13 cellular contexts compared by ENCODE assay signal in genomic region chr22:41842996-41843970, GRCh38. TPM values are rescaled to one million over a fixed set of nuclear protein-coding genes. Genes with fewer than 3 reads are reported as not detected.
DNase-seq lines count a peak whose midpoint lies in the region; ATAC-seq and TF ChIP-seq lines count a peak whose summit lies in the region.
"Had no signal": no experiment of that assay in that cellular context is flagged by ENCODE, and none has a peak within 500 bp of the region (broad histone marks: within the 10 kb centered on the region; RNA-seq: fewer than 3 reads in every experiment).

No MANE protein-coding gene starts in this region.

- H4K20me1 ChIP-seq in PC-9 (ENCODE audit: insufficient read depth), result 0 out of 2 replicates have a peak, but pooled peaks cover 5% of the 10 kb centered on the region

- peaks cover 99% of the 10 kb centered on the region for H3K4me1 ChIP-seq in PC-9 (replicated peaks; ENCODE audit: insufficient read depth)
- peaks cover 27% of the 10 kb centered on the region for H3K4me1 ChIP-seq in colonic mucosa

- H3K36me3 Mint-ChIP-seq in activated CD4-positive, alpha-beta T cell treated with anti-CD3 and anti-CD28 coated beads, Interleukin-2, amount 10 ng/mL, durations not matched to agents 24 days and 14 days (ENCODE audit: low read depth), result peaks cover 57% of the 10 kb centered on the region
- H3K36me3 Mint-ChIP-seq in activated CD4-positive, alpha-beta T cell treated with anti-CD3 and anti-CD28 coated beads, Interleukin-2, amount 10 ng/mL, durations not matched to agents 7 days and 5 days (ENCODE audit: low read depth), result peaks cover 33% of the 10 kb centered on the region
- peaks cover 88% of the 10 kb centered on the region for H3K36me3 Mint-ChIP-seq in stimulated activated effector memory CD8-positive, alpha-beta T cell treated with anti-CD3 and anti-CD28 coated beads, Interleukin-12 subunit alpha, Interleukin-12 subunit beta, amount 100 ng/mL, for 72 hours

- POLR2A ChIA-PET in activated CD4-positive, alpha-beta T cell treated with anti-CD3 and anti-CD28 coated beads, Interleukin-2, amount 10 ng/mL, durations not matched to agents 7 days and 5 days (lab: Charles Lee), result interaction anchor here (0.6 to 1.1 kb wide), 2 partner anchors 11 to 132 kb away, joined by 4 to 5 read pairs; no protein-coding TSS in a partner anchor
- POLR2A ChIA-PET in PC-9 (lab: Charles Lee; ENCODE audit: unreplicated experiment), result interaction anchor here (0.7 kb wide), 1 partner anchor 1671 kb away, joined by 9 read pairs; no protein-coding TSS in a partner anchor

- peaks cover 73% of the 10 kb centered on the region for H3K4me1 Mint-ChIP-seq in activated CD4-positive, alpha-beta T cell treated with anti-CD3 and anti-CD28 coated beads, Interleukin-2, amount 10 ng/mL, durations not matched to agents 24 days and 14 days
- peaks cover 70% of the 10 kb centered on the region for H3K4me1 Mint-ChIP-seq in activated CD4-positive, alpha-beta T cell treated with anti-CD3 and anti-CD28 coated beads, Interleukin-2, amount 10 ng/mL, durations not matched to agents 7 days and 5 days
- H3K4me1 Mint-ChIP-seq in stimulated activated effector memory CD8-positive, alpha-beta T cell treated with anti-CD3 and anti-CD28 coated beads, Interleukin-12 subunit alpha, Interleukin-12 subunit beta, amount 100 ng/mL, for 72 hours, result peaks cover 70% of the 10 kb centered on the region

- no peaks in the 10 kb centered on the region for H3K9me3 Mint-ChIP-seq in activated CD4-positive, alpha-beta T cell treated with anti-CD3 and anti-CD28 coated beads, Interleukin-2, amount 10 ng/mL, durations not matched to agents 24 days and 14 days
- no peaks in the 10 kb centered on the region for H3K9me3 Mint-ChIP-seq in activated CD4-positive, alpha-beta T cell treated with anti-CD3 and anti-CD28 coated beads, Interleukin-2, amount 10 ng/mL, durations not matched to agents 7 days and 5 days
- H3K9me3 Mint-ChIP-seq in stimulated activated effector memory CD8-positive, alpha-beta T cell treated with anti-CD3 and anti-CD28 coated beads, Interleukin-12 subunit alpha, Interleukin-12 subunit beta, amount 100 ng/mL, for 72 hours, result no peaks in the 10 kb centered on the region

- peak overlapping the region in 1 of 2 donors; percentile 13 for H3K9ac ChIP-seq in colonic mucosa (ENCODE audit: low read depth in 2 of 2, low read length in 2 of 2)
- H3K9ac ChIP-seq: SK-N-SH had no signal

- H3K27ac Mint-ChIP-seq in activated CD4-positive, alpha-beta T cell treated with anti-CD3 and anti-CD28 coated beads, Interleukin-2, amount 10 ng/mL, durations not matched to agents 24 days and 14 days, result peak overlapping the region; percentile 87
- no peak overlapping the region for H3K27ac Mint-ChIP-seq in activated CD4-positive, alpha-beta T cell treated with anti-CD3 and anti-CD28 coated beads, Interleukin-2, amount 10 ng/mL, durations not matched to agents 7 days and 5 days
- H3K27ac Mint-ChIP-seq in stimulated activated effector memory CD8-positive, alpha-beta T cell treated with anti-CD3 and anti-CD28 coated beads, Interleukin-12 subunit alpha, Interleukin-12 subunit beta, amount 100 ng/mL, for 72 hours, result peak overlapping the region; percentile 79

- no peaks in the 10 kb centered on the region for H3K27me3 ChIP-seq in PC-9 (ENCODE audit: insufficient read depth, low read depth)
- H3K27me3 ChIP-seq in colonic mucosa, result no peaks in the 10 kb centered on the region
- H3K27me3 ChIP-seq: heart right ventricle had no signal

- H3K36me3 ChIP-seq in PC-9 (ENCODE audit: low read depth), result peaks cover 32% of the 10 kb centered on the region
- H3K36me3 ChIP-seq in colonic mucosa, result no peaks in the 10 kb centered on the region

- peak; percentile 96 for ATAC-seq in stimulated activated effector memory CD8-positive, alpha-beta T cell treated with anti-CD3 and anti-CD28 coated beads, Interleukin-12 subunit alpha, Interleukin-12 subunit beta, amount 100 ng/mL, for 72 hours
- ATAC-seq in GM21367 (IDR thresholded peaks at IDR 0.05; ENCODE audit: unreplicated experiment), result no peak
- ATAC-seq: heart right ventricle had no signal

- CTCF ChIA-PET in activated CD4-positive, alpha-beta T cell treated with anti-CD3 and anti-CD28 coated beads, Interleukin-2, amount 10 ng/mL, durations not matched to agents 7 days and 5 days (lab: Charles Lee), result interaction anchor here (0.7 to 2.5 kb wide), 4 partner anchors 10 to 104 kb away, joined by 3 to 7 read pairs (median 4); partner anchors contain the start of genes CENPM and SREBF2
- CTCF ChIA-PET in PC-9 (lab: Charles Lee), result no interaction called here

- H3K4me2 ChIP-seq in PC-9, result peak overlapping the region; percentile 60
- H3K4me2 ChIP-seq: SK-N-SH had no signal

- no TSS peak for BruUV-seq in PC-9 (replicated peaks; lab: Mats Ljungman, UMichigan)

- peak overlapping the region; percentile 33 for H3K4me3 Mint-ChIP-seq in activated CD4-positive, alpha-beta T cell treated with anti-CD3 and anti-CD28 coated beads, Interleukin-2, amount 10 ng/mL, durations not matched to agents 24 days and 14 days
- H3K4me3 Mint-ChIP-seq in activated CD4-positive, alpha-beta T cell treated with anti-CD3 and anti-CD28 coated beads, Interleukin-2, amount 10 ng/mL, durations not matched to agents 7 days and 5 days, result no peak overlapping the region
- H3K4me3 Mint-ChIP-seq in stimulated activated effector memory CD8-positive, alpha-beta T cell treated with anti-CD3 and anti-CD28 coated beads, Interleukin-12 subunit alpha, Interleukin-12 subunit beta, amount 100 ng/mL, for 72 hours, result no peak overlapping the region

- peaks cover 83% of the 10 kb centered on the region for H3F3A ChIP-seq in PC-9 (ENCODE audit: insufficient read depth, low read depth)

- H2AFZ ChIP-seq in PC-9, result no peak overlapping the region

- H3K27ac ChIP-seq in PC-9 (peak overlapping the region; percentile 80), colonic mucosa (peak overlapping the region; percentile 83)
- H3K27ac ChIP-seq: heart right ventricle had no signal

- DNase-seq in activated CD4-positive, alpha-beta T cell treated with anti-CD3 and anti-CD28 coated beads, Interleukin-2, amount 10 ng/mL, durations not matched to agents 24 days and 14 days, result no peak
- no peak for DNase-seq in activated CD4-positive, alpha-beta T cell treated with anti-CD3 and anti-CD28 coated beads, Interleukin-2, amount 10 ng/mL, durations not matched to agents 7 days and 5 days
- DNase-seq in PC-9 (peak in 1 of 2 experiments; percentile 82), colonic mucosa (no peak), H4 (ENCODE audit: low spot score) (no peak), DMS 273 (lab: John Stamatoyannopoulos, UW; ENCODE audit: unreplicated experiment) (no peak)
- no peak for DNase-seq in stimulated activated effector memory CD8-positive, alpha-beta T cell treated with anti-CD3 and anti-CD28 coated beads, Interleukin-12 subunit alpha, Interleukin-12 subunit beta, amount 100 ng/mL, for 72 hours (ENCODE audit: low spot score in 2 of 2)
- DNase-seq: ACHN, heart right ventricle, NCI-H524 treated with DMSO at 0.1 percent for 48 hours, SK-N-SH had no signal

- no peaks in the 10 kb centered on the region for H3K9me2 ChIP-seq in PC-9 (ENCODE audit: insufficient read depth)
- H3K9me2 ChIP-seq: SK-N-SH had no signal

- no peak overlapping the region for H3K4me3 ChIP-seq in PC-9
- no peak overlapping the region for H3K4me3 ChIP-seq in colonic mucosa
- H3K4me3 ChIP-seq: heart right ventricle, lung had no signal

- H3K9me3 ChIP-seq in PC-9 (ENCODE audit: insufficient read depth, low read depth) (no peaks in the 10 kb centered on the region), colonic mucosa (no peaks in the 10 kb centered on the region)
- H3K9me3 ChIP-seq: heart right ventricle, SK-N-SH had no signal

- no peaks in the 10 kb centered on the region for H3K27me3 Mint-ChIP-seq in activated CD4-positive, alpha-beta T cell treated with anti-CD3 and anti-CD28 coated beads, Interleukin-2, amount 10 ng/mL, durations not matched to agents 24 days and 14 days
- no peaks in the 10 kb centered on the region for H3K27me3 Mint-ChIP-seq in activated CD4-positive, alpha-beta T cell treated with anti-CD3 and anti-CD28 coated beads, Interleukin-2, amount 10 ng/mL, durations not matched to agents 7 days and 5 days

- peaks cover 97% of the 10 kb centered on the region for H3K79me2 ChIP-seq in PC-9 (ENCODE audit: low read depth)

- intact Hi-C loops in activated CD4-positive, alpha-beta T cell treated with anti-CD3 and anti-CD28 coated beads, Interleukin-2, amount 10 ng/mL, durations not matched to agents 24 days and 14 days (cut with micrococcal nuclease), result loop anchor here (1.0 kb wide), 3 partner anchors 9 to 30 kb away; no protein-coding TSS in a partner anchor
- intact Hi-C loops in PC-9 (cut with micrococcal nuclease; ENCODE audit: unreplicated experiment), result no loop called here
- intact Hi-C loops in colonic mucosa (cut with DNase I), result no loop called here

- TF ChIP-seq CTCF in PC-9 (conservative IDR thresholded peaks at IDR 0.05) (no peak), colonic mucosa (IDR thresholded peaks at IDR 0.05) (no peak)

RNA-seq across cellular contexts. Expression of gene SREBF2, which starts 10.4 kb away (rescaled TPM):
- total RNA-seq in activated CD4-positive, alpha-beta T cell treated with anti-CD3 and anti-CD28 coated beads, Interleukin-2, amount 10 ng/mL, durations not matched to agents 24 days and 14 days, result 209 and 218 TPM in 2 replicates
- total RNA-seq in activated CD4-positive, alpha-beta T cell treated with anti-CD3 and anti-CD28 coated beads, Interleukin-2, amount 10 ng/mL, durations not matched to agents 7 days and 5 days, result 10 to 100 TPM; 92.4 to 95.7 TPM
- total RNA-seq in PC-9 (2021), result 163 and 196 TPM in 2 replicates
- total RNA-seq in colonic mucosa, result 100 to 1,000 TPM; 159 to 192 TPM
- total RNA-seq in H4 (2014; rRNA removed; shearing (Covaris generic)), result 25.1 and 30.2 TPM in 2 replicates

RNA-seq across cellular contexts. Expression of gene CCDC134, which starts 42.8 kb away (rescaled TPM):
- 19.7 TPM in 2 replicates for total RNA-seq in activated CD4-positive, alpha-beta T cell treated with anti-CD3 and anti-CD28 coated beads, Interleukin-2, amount 10 ng/mL, durations not matched to agents 24 days and 14 days
- 10 to 100 TPM; 21.0 to 21.6 TPM for total RNA-seq in activated CD4-positive, alpha-beta T cell treated with anti-CD3 and anti-CD28 coated beads, Interleukin-2, amount 10 ng/mL, durations not matched to agents 7 days and 5 days
- total RNA-seq in PC-9 (2021) (29.0 and 33.3 TPM in 2 replicates), colonic mucosa (10 to 100 TPM in 1 of 2 donors, 1 to 10 TPM in 1; 9.3 to 18.8 TPM)
- total RNA-seq in H4 (2014; rRNA removed; shearing (Covaris generic)), result 8.1 and 10.6 TPM in 2 replicates
